In the genomic region with DNA sequence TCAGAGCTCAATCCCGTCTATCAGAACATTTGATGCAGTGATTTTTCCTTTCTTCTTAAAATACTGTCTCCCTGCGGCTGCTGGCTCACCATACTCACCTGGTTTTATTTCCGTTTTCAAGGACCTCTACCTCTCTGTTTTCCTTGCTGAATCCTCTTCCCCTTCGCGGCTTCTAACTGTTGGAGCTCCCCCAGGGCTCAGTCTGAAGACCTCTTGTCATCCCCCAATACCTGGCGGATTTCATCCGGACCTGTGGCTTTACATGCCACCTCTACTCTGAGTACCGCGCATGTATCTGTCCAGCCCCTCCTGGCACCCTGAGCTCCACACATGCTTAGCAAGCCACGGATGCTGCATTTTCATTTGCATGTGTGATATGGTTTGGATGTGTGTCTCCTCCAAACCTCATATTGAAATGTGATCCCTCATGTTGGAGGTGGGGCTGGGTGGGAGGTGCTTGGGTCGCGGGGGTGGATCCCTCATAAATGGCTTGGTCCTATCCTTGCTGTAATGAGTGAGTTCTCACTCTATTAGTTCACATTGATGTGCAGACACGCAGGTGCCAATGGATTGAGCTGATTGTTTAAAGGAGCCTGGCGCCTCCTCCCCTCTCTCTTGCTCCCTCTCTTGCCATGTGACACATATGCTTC, we compare ENCODE assay signal across 16 cellular contexts.
"Had no signal": no experiment of that assay in that cellular context is flagged by ENCODE, and none has a peak within 500 bp of the region (broad histone marks: within the 10 kb centered on the region; RNA-seq: fewer than 3 reads in every experiment).

No MANE protein-coding gene starts in this region.

- H3K4me3 ChIP-seq: lung, pancreas, suprapubic skin had no signal

- H3K36me3 ChIP-seq: brain microvascular endothelial cell, pancreas, suprapubic skin had no signal

- ATAC-seq: foreskin keratinocyte, left cardiac atrium, pancreas, sciatic nerve had no signal

- H3K27me3 ChIP-seq: brain microvascular endothelial cell, foreskin keratinocyte, pancreas had no signal

- DNase-seq: activated B cell treated with CpG ODN at 0.5 μM for 24 hours; activated CD4-positive, alpha-beta T cell treated with anti-CD3 and anti-CD28 coated beads, Interleukin-2, amount 10 ng/mL, durations not matched to agents 7 days and 5 days; activated naive CD4-positive, alpha-beta T cell; activated naive CD8-positive, alpha-beta T cell treated with anti-CD3 and anti-CD28 coated beads, Interleukin-2, amount 10 ng/mL, durations not matched to agents 7 days and 5 days; anterior cingulate cortex; brain microvascular endothelial cell; cortex of kidney; effector CD8-positive, alpha-beta T cell; foreskin keratinocyte; glutamatergic neuron; left cardiac atrium; pancreas; trophoblast cell had no signal

- H3K27ac ChIP-seq: brain microvascular endothelial cell, foreskin keratinocyte, pancreas, suprapubic skin had no signal

- H3K9me3 ChIP-seq: pancreas, suprapubic skin had no signal

- H3K4me1 ChIP-seq: foreskin keratinocyte, pancreas, suprapubic skin had no signal
